14 cellular contexts compared by ENCODE assay signal in the genomic region with DNA sequence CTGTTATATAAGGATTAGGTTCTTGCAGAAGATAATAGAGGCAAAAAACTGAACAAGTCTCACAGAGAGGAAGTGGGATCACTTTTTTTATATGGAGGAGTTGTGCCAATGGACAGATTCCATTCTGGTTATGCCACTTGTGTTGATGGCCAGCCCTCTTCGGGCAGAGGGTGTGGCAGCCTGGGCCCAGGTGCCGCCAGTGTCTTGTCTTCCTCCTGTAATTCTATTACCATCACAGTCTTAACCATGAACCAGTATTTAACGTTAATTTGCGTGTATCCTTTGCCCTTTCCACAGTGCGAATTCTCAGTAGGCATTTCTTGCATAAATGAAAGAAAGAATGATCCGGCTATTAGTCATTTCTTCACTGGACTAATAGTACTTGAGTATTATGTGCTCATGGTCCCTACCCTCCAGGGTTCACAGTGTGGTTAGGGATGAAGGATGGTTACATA. TPM values are rescaled to one million over a fixed set of nuclear protein-coding genes. Genes with fewer than 3 reads are reported as not detected.
A peak's percentile ranks its signal among the peaks of the same experiment; 100 is the strongest.
DNase-seq lines count a peak whose midpoint lies in the region; ATAC-seq and TF ChIP-seq lines count a peak whose summit lies in the region.
"Had no signal": no experiment of that assay in that cellular context is flagged by ENCODE, and none has a peak within 500 bp of the region (broad histone marks: within the 10 kb centered on the region; RNA-seq: fewer than 3 reads in every experiment).

No MANE protein-coding gene starts in this region.

- POLR2A ChIA-PET in naive thymus-derived CD8-positive, alpha-beta T cell (lab: Charles Lee): no interaction called here

- H3K4me3 Mint-ChIP-seq in naive thymus-derived CD8-positive, alpha-beta T cell: no peak overlapping the region
- H3K4me3 Mint-ChIP-seq: CD4-positive, CD25-positive, alpha-beta regulatory T cell; stimulated activated naive CD8-positive, alpha-beta T cell treated with anti-CD3 and anti-CD28 coated beads, Interleukin-15, Interleukin-2, amounts not matched to agents 100 ng/mL and 50 ng/mL, for 24 hours had no signal

- H3K36me3 Mint-ChIP-seq in naive thymus-derived CD8-positive, alpha-beta T cell: no peaks in the 10 kb centered on the region
- H3K36me3 Mint-ChIP-seq: CD4-positive, CD25-positive, alpha-beta regulatory T cell had no signal

- no peaks in the 10 kb centered on the region for H3K9me3 Mint-ChIP-seq in naive thymus-derived CD8-positive, alpha-beta T cell
- H3K9me3 Mint-ChIP-seq: CD4-positive, CD25-positive, alpha-beta regulatory T cell; stimulated activated naive CD8-positive, alpha-beta T cell treated with anti-CD3 and anti-CD28 coated beads, Interleukin-15, Interleukin-2, amounts not matched to agents 100 ng/mL and 50 ng/mL, for 24 hours had no signal

- H3K36me3 ChIP-seq in breast epithelium (no peaks in the 10 kb centered on the region), mucosa of descending colon (ENCODE audit: low read depth) (no peaks in the 10 kb centered on the region), H7 (replicated peaks; ENCODE audit: control insufficient read depth, insufficient read depth, low read length) (no peaks in the 10 kb centered on the region)

- H3K4me1 ChIP-seq in breast epithelium (no peaks in the 10 kb centered on the region), mucosa of descending colon (ENCODE audit: low read depth) (no peaks in the 10 kb centered on the region)

- no peaks in the 10 kb centered on the region for H3K9me3 ChIP-seq in breast epithelium
- H3K9me3 ChIP-seq in mucosa of descending colon: no peaks in the 10 kb centered on the region

- H3K4me3 ChIP-seq in breast epithelium: no peak overlapping the region
- H3K4me3 ChIP-seq in mucosa of descending colon: no peak overlapping the region
- no peak overlapping the region for H3K4me3 ChIP-seq in H7 (ENCODE audit: insufficient read depth, low read depth, low read length)
- H3K4me3 ChIP-seq: lung had no signal

- H3K27me3 ChIP-seq in breast epithelium (no peaks in the 10 kb centered on the region), H7 (ENCODE audit: control insufficient read depth, insufficient read depth, low read length) (no peaks in the 10 kb centered on the region)

- H3K27me3 Mint-ChIP-seq in naive thymus-derived CD8-positive, alpha-beta T cell: no peaks in the 10 kb centered on the region
- H3K27me3 Mint-ChIP-seq: CD4-positive, CD25-positive, alpha-beta regulatory T cell; stimulated activated naive CD8-positive, alpha-beta T cell treated with anti-CD3 and anti-CD28 coated beads, Interleukin-15, Interleukin-2, amounts not matched to agents 100 ng/mL and 50 ng/mL, for 24 hours had no signal

- H3K27ac ChIP-seq in breast epithelium: peak overlapping the region; percentile 80 to 85

- ATAC-seq in mucosa of descending colon (peak; percentile 66), GM21360 (IDR thresholded peaks at IDR 0.05; ENCODE audit: unreplicated experiment) (no peak)
- ATAC-seq in naive thymus-derived CD8-positive, alpha-beta T cell: no peak

- peak overlapping the region in 2 of 10 donors; percentile 36 to 58 for H3K27ac Mint-ChIP-seq in naive thymus-derived CD8-positive, alpha-beta T cell

- DNase-seq in ACHN (peak; percentile 33), LHCN-M2 (ENCODE audit: low read depth) (peak; percentile 74), breast epithelium (ENCODE audit: low spot score in 2 of 2) (peak in 1 of 2 donors; percentile 76), mucosa of descending colon (peak in 1 of 3 donors; percentile 37), H7 (no peak), HT-29 (ENCODE audit: low spot score) (no peak)
- DNase-seq in naive thymus-derived CD8-positive, alpha-beta T cell: no peak
- DNase-seq: CD4-positive, CD25-positive, alpha-beta regulatory T cell; effector memory CD4-positive, alpha-beta T cell; NCI-H2227 treated with DMSO at 0.1 percent for 48 hours; T-helper 9 cell had no signal

- H3K4me1 Mint-ChIP-seq in naive thymus-derived CD8-positive, alpha-beta T cell: peaks cover 8 to 56% (median 16%) of the 10 kb centered on the region in 4 donors

- TF ChIP-seq CTCF in breast epithelium (IDR thresholded peaks at IDR 0.05) (no peak), mucosa of descending colon (IDR thresholded peaks at IDR 0.05) (no peak)

- in situ Hi-C loops in ACHN (cut with HindIII; ENCODE audit: low pct_ligation_motif_present, low pct_unique_long_range_greater_than_20kb, low sequenced_read_pairs): no loop called here

- no peak for TF ChIP-seq POLR2A in breast epithelium (IDR thresholded peaks at IDR 0.05)

- intact Hi-C loops in breast epithelium (cut with DNase I; ENCODE audit: low total_unique reads) (no loop called here), mucosa of descending colon (cut with DNase I, micrococcal nuclease) (no loop called here)

RNA-seq across cellular contexts. Expression of a gene that starts 7.0 kb away (rescaled TPM):
- total RNA-seq in LHCN-M2 (2014; rRNA removed) (8.5 and 11.0 TPM in 2 replicates), breast epithelium (10 to 100 TPM; 26.3 to 32.8 (median 29.9) TPM), mucosa of descending colon (10 to 100 TPM; 46.4 to 60.5 (median 58.9) TPM)
- polyA plus RNA-seq in LHCN-M2 (2012): 37.8 TPM
- 9.6 and 10.7 TPM in 2 replicates for total RNA-seq in H7 (2014; rRNA removed; shearing (Covaris generic))
- total RNA-seq in naive thymus-derived CD8-positive, alpha-beta T cell: 100 to 1,000 TPM; 108 to 118 TPM
- polyA plus RNA-seq in naive thymus-derived CD8-positive, alpha-beta T cell: 10 to 100 TPM; 49.6 to 69.1 (median 50.6) TPM
- 8.0 and 14.7 TPM in 2 replicates for total RNA-seq in HT-29 (2014; rRNA removed; shearing (Covaris generic))

RNA-seq across cellular contexts. Expression of a gene that starts 11.3 kb away (rescaled TPM):
- total RNA-seq in LHCN-M2 (2014; rRNA removed) (377 and 434 TPM in 2 replicates), breast epithelium (100 to 1,000 TPM; 205 to 653 (median 275) TPM), mucosa of descending colon (100 to 1,000 TPM; 122 to 148 (median 144) TPM)
- polyA plus RNA-seq in LHCN-M2 (2012): 544 TPM
- total RNA-seq in H7 (2014; rRNA removed; shearing (Covaris generic)): 222 and 298 TPM in 2 replicates
- total RNA-seq in naive thymus-derived CD8-positive, alpha-beta T cell: 10 to 100 TPM; 73.6 to 83.7 TPM
- 100 to 1,000 TPM; 149 to 249 (median 224) TPM for polyA plus RNA-seq in naive thymus-derived CD8-positive, alpha-beta T cell
- 500 and 516 TPM in 2 replicates for total RNA-seq in HT-29 (2014; rRNA removed; shearing (Covaris generic))

Comparison
In these comparisons a context has a peak if more than half of its experiments do, and no peak if none do; other contexts are left out.
1. DNase-seq: peak in ACHN (single experiment) and LHCN-M2 (single experiment); none in H7 (single experiment), naive thymus-derived CD8-positive, alpha-beta T cell (0 of 10) and HT-29 (single experiment).